30 cellular contexts compared by ENCODE assay signal in the genomic region with DNA sequence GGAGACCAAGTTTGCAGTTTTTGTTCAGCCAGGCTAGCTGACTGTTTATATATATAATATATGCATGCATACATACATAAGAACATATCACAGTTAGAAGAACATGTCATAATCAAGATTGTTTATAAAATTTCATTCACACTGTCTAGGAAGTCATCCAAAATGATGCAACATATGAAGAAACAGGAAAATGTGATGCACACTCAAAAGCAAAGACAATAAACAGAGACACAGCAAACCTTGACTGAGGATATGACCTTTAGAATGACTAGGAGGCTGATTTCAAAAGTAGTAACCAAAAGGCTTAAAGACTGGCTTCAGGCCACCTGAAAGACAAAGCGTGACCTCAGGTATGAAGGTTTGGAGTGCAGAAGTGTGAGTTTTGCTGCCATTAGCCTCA.
"Had no signal": no experiment of that assay in that cellular context is flagged by ENCODE, and none has a peak within 500 bp of the region (broad histone marks: within the 10 kb centered on the region; RNA-seq: fewer than 3 reads in every experiment).

No MANE protein-coding gene starts in this region.

- H3K36me3 Mint-ChIP-seq: memory B cell; naive thymus-derived CD4-positive, alpha-beta T cell; neural progenitor cell; stimulated activated memory B cell treated with anti-CD40 and anti-IgM and Interleukin-4, amounts not matched to agents 10 μg/mL and 1 μg/mL and 100 μg/mL, for 72 hours; type B pancreatic cell had no signal

- H3K9me3 Mint-ChIP-seq: dendritic cell treated with granulocyte-macrophage colony-stimulating factor and Interleukin-4, amounts not matched to agents 40 ng/mL and 50 ng/mL, for 4 days; type B pancreatic cell had no signal

- H2AFZ ChIP-seq: neural progenitor cell, parathyroid adenoma had no signal

- H3K4me3 Mint-ChIP-seq: dendritic cell treated with granulocyte-macrophage colony-stimulating factor and Interleukin-4, amounts not matched to agents 40 ng/mL and 50 ng/mL, for 4 days; endodermal cell; immature natural killer cell; memory B cell; naive thymus-derived CD4-positive, alpha-beta T cell; nephron; neural progenitor cell; stimulated activated memory B cell treated with anti-CD40 and anti-IgM and Interleukin-4, amounts not matched to agents 10 μg/mL and 1 μg/mL and 100 μg/mL, for 72 hours; type B pancreatic cell had no signal

- H3K27ac ChIP-seq: colonic mucosa, epithelial cell of prostate, neural progenitor cell, parathyroid adenoma, testis, tibial artery had no signal

- H3K4me1 ChIP-seq: colonic mucosa, parathyroid adenoma, tibial artery had no signal

- ATAC-seq: esophagus mucosa; left ventricle myocardium superior; naive thymus-derived CD4-positive, alpha-beta T cell; sciatic nerve; stimulated activated memory B cell treated with anti-CD40 and anti-IgM and Interleukin-4, amounts not matched to agents 10 μg/mL and 1 μg/mL and 100 μg/mL, for 72 hours; stimulated activated naive CD8-positive, alpha-beta T cell treated with anti-CD3 and anti-CD28 coated beads, Interleukin-15, Interleukin-2, amounts not matched to agents 100 U/mL and 50 U/mL, for 24 hours had no signal

- DNase-seq: colonic mucosa; effector CD8-positive, alpha-beta T cell; endodermal cell; foreskin melanocyte; glutamatergic neuron; hypothalamus; immature natural killer cell; left ventricle myocardium superior; midbrain; naive thymus-derived CD4-positive, alpha-beta T cell; stimulated activated CD4-positive, alpha-beta T cell treated with anti-CD3 and anti-CD28 coated beads, Interleukin-12 subunit alpha, Interleukin-12 subunit beta, amount 100 ng/mL, for 4 hours; stimulated activated CD4-positive, alpha-beta T cell treated with anti-CD3 and anti-CD28 coated beads, Interleukin-1b, Interleukin-23, amount 100 ng/mL, for 48 hours; stimulated activated CD4-positive, alpha-beta T cell treated with anti-CD3 and anti-CD28 coated beads, Interleukin-4, amount 100 ng/mL, for 24 hours; stimulated activated naive CD8-positive, alpha-beta T cell treated with anti-CD3 and anti-CD28 coated beads, Interleukin-15, Interleukin-2, amounts not matched to agents 100 U/mL and 50 U/mL, for 24 hours; substantia nigra; testis; tibial artery had no signal

- H3K9ac ChIP-seq: neural progenitor cell, parathyroid adenoma had no signal

- H3K27ac Mint-ChIP-seq: dendritic cell treated with granulocyte-macrophage colony-stimulating factor and Interleukin-4, amounts not matched to agents 40 ng/mL and 50 ng/mL, for 4 days; endodermal cell; immature natural killer cell; memory B cell; naive thymus-derived CD4-positive, alpha-beta T cell; neural progenitor cell; progenitor cell of endocrine pancreas; stimulated activated memory B cell treated with anti-CD40 and anti-IgM and Interleukin-4, amounts not matched to agents 10 μg/mL and 1 μg/mL and 100 μg/mL, for 72 hours; type B pancreatic cell had no signal

- H3K79me2 ChIP-seq: parathyroid adenoma had no signal

- H3K36me3 ChIP-seq: colonic mucosa, neural progenitor cell, tibial artery had no signal

- H3K27me3 ChIP-seq: colonic mucosa, neural progenitor cell, testis, tibial artery had no signal

- H3K4me2 ChIP-seq: neural progenitor cell, smooth muscle cell had no signal

- H3K4me1 Mint-ChIP-seq: endodermal cell; immature natural killer cell; memory B cell; naive thymus-derived CD4-positive, alpha-beta T cell; stimulated activated memory B cell treated with anti-CD40 and anti-IgM and Interleukin-4, amounts not matched to agents 10 μg/mL and 1 μg/mL and 100 μg/mL, for 72 hours had no signal

- H3K4me3 ChIP-seq: colonic mucosa, lung, neural progenitor cell, smooth muscle cell, testis, tibial artery had no signal

- H3K9me3 ChIP-seq: colonic mucosa, testis, tibial artery had no signal
